In genomic region chr16:1309888-1310831, GRCh38 we compare ENCODE assay signal across 1 cellular context.
TF ChIP-seq lines count a peak whose summit lies in the region.

No MANE protein-coding gene starts in this region.

TF ChIP-seq in endothelial cell of umbilical vein, 7 proteins besides CTCF, POLR2A, EP300 and RAD21:
- no peak for TF ChIP-seq POLR2AphosphoS5 (IDR thresholded peaks at IDR 0.05; ENCODE audit: insufficient read depth, low read depth, low read length)
- no peak for TF ChIP-seq MAX (IDR thresholded peaks at IDR 0.05; ENCODE audit: insufficient read depth, insufficient read length)
- no peak for TF ChIP-seq EZH2 (IDR thresholded peaks at IDR 0.05; ENCODE audit: borderline replicate concordance, low read depth, low read length, severe bottlenecking)
- no peak for TF ChIP-seq FOS (IDR thresholded peaks at IDR 0.05; ENCODE audit: borderline replicate concordance, insufficient read depth, low read length)
- no peak for TF ChIP-seq JUN (IDR thresholded peaks at IDR 0.05; ENCODE audit: borderline replicate concordance, insufficient read depth, insufficient read length, low read depth)
- TF ChIP-seq GATA2 (IDR thresholded peaks at IDR 0.05; ENCODE audit: insufficient read depth, insufficient read length, low read depth, low read length) = no peak
- TF ChIP-seq MYC (IDR thresholded peaks at IDR 0.05; ENCODE audit: low read depth, low read length) = no peak
